10 cellular contexts compared by ENCODE assay signal in the genomic region with DNA sequence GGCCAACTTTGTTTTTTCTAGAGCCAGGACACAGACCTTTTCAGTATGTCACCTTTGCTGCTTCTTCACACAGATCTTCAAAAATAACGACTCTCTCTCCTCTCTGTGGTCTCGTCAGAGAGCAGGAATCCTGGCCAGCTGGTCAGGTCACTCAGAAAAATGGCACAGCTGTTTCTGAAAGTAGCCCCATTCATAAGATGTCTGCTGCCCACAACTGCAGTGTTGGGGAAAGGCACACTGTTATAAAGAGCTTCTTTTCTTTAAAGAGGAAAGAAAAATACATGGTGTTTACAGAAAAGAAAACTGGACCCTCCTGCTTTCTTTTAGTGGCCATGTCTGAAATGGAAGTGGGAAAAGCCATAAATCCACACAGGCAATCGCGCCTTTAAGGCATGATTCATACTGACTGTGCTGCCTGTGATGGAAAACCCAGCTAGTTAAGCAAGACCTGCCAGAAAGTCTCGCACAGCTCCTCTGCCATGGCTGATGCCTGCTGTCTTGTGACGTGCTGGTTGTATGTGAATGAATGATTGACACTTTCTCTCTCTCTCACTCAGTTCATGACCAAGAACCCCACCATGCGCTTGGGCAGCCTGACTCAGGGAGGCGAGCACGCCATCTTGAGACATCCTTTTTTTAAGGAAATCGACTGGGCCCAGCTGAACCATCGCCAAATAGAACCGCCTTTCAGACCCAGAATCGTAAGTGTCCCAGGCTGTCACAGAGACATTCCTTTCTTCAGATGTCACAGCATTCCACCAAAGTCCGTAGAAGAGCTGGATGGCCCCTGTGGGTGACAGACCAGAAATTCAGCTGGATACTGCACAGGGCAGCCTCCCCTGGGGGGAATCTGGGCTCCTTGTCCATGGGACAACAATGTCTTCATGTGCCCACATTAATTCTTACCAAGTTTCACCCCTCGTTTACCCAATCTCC.
A peak's percentile ranks its signal among the peaks of the same experiment; 100 is the strongest.
DNase-seq lines count a peak whose midpoint lies in the region; ATAC-seq and TF ChIP-seq lines count a peak whose summit lies in the region.
"Had no signal": no experiment of that assay in that cellular context is flagged by ENCODE, and none has a peak within 500 bp of the region (broad histone marks: within the 10 kb centered on the region; RNA-seq: fewer than 3 reads in every experiment).

No MANE protein-coding gene starts in this region.

- H3K4me3 Mint-ChIP-seq in activated naive CD8-positive, alpha-beta T cell = no peak overlapping the region

- ATAC-seq in Right ventricle myocardium inferior = no peak

- TF ChIP-seq CTCF in right atrium auricular region (IDR thresholded peaks at IDR 0.05) = no peak
- TF ChIP-seq CTCF in uterus (IDR thresholded peaks at IDR 0.05) = no peak

- H3K9me3 ChIP-seq in right atrium auricular region (no peaks in the 10 kb centered on the region), uterus (no peaks in the 10 kb centered on the region)
- H3K9me3 ChIP-seq: heart right ventricle had no signal

- H3K4me3 ChIP-seq in right atrium auricular region (no peak overlapping the region), uterus (no peak overlapping the region)
- H3K4me3 ChIP-seq: heart right ventricle had no signal

- H3K27ac ChIP-seq in right atrium auricular region = peak overlapping the region; percentile 33 to 76
- H3K27ac ChIP-seq in uterus = peak overlapping the region; percentile 5 to 9

- H3K27ac Mint-ChIP-seq in activated naive CD8-positive, alpha-beta T cell = peak overlapping the region; percentile 78

- H3K4me1 ChIP-seq in right atrium auricular region (peaks cover 0 to 55% of the 10 kb centered on the region in 2 donors), uterus (peaks cover 0 to 4% of the 10 kb centered on the region in 2 donors)

- peaks cover 30% of the 10 kb centered on the region for H3K36me3 Mint-ChIP-seq in activated naive CD8-positive, alpha-beta T cell

- no peak for TF ChIP-seq POLR2A in uterus (IDR thresholded peaks at IDR 0.05)

- no peak for DNase-seq in right atrium auricular region (ENCODE audit: low spot score)
- no peak for DNase-seq in Right ventricle myocardium inferior (ENCODE audit: missing footprints)
- DNase-seq in glomerular visceral epithelial cell (ENCODE audit: extremely low spot score) = peak; percentile 78
- DNase-seq in uterus = no peak
- no peak for DNase-seq in NCI-H2171 treated with DMSO at 0.1 percent for 48 hours (lab: John Stamatoyannopoulos, UW)
- DNase-seq in HuH-7 (ENCODE audit: low spot score) = no peak
- DNase-seq in activated CD4-positive, CD25-positive, alpha-beta regulatory T cell treated with anti-CD3 and anti-CD28 coated beads, Interleukin-2, amount 50 U/mL, for 72 hours = no peak
- DNase-seq: heart right ventricle, NCI-H82 had no signal

- no peaks in the 10 kb centered on the region for H3K9me3 Mint-ChIP-seq in activated naive CD8-positive, alpha-beta T cell (ENCODE audit: low read depth)

- intact Hi-C loops in Right ventricle myocardium inferior (cut with DNase I) (no loop called here), uterus (cut with DNase I; ENCODE audit: low total_unique reads) (no loop called here)

- H3K36me3 ChIP-seq in right atrium auricular region (no peaks in the 10 kb centered on the region), uterus (no peaks in the 10 kb centered on the region)

- no peaks in the 10 kb centered on the region for H3K27me3 Mint-ChIP-seq in activated naive CD8-positive, alpha-beta T cell

- no peaks in the 10 kb centered on the region for H3K27me3 ChIP-seq in right atrium auricular region
- H3K27me3 ChIP-seq in uterus = no peaks in the 10 kb centered on the region
- H3K27me3 ChIP-seq: heart right ventricle had no signal

- H3K4me1 Mint-ChIP-seq in activated naive CD8-positive, alpha-beta T cell (ENCODE audit: low read depth) = peaks cover 30% of the 10 kb centered on the region
